8 cellular contexts compared by ENCODE assay signal in genomic region chr18:49561377-49562193, GRCh38. TPM values are rescaled to one million over a fixed set of nuclear protein-coding genes. Genes with fewer than 3 reads are reported as not detected.
DNase-seq lines count a peak whose midpoint lies in the region; ATAC-seq, FAIRE-seq and TF ChIP-seq lines count a peak whose summit lies in the region.

Gene LIPG, plus strand, starts transcription at chr18:49562057. Its CDS starts 252 bp downstream, at chr18:49562309.

- H3K4me1 ChIP-seq in A549 (peaks cover 10% of the 10 kb centered on the region; the same call in 2 of the 3 replicates), NT2/D1 (ENCODE audit: insufficient read depth, insufficient read length) (no peaks in the 10 kb centered on the region), psoas muscle (peaks cover 21% of the 10 kb centered on the region)

- no peaks in the 10 kb centered on the region for H3K9me3 ChIP-seq in A549
- peaks cover 7% of the 10 kb centered on the region; the same call in 1 of the 2 replicates for H3K9me3 ChIP-seq in NT2/D1 (ENCODE audit: insufficient read depth, low read length)
- no peaks in the 10 kb centered on the region for H3K9me3 ChIP-seq in psoas muscle

- H3K9me3 Mint-ChIP-seq in activated naive CD4-positive, alpha-beta T cell treated with anti-CD3 and anti-CD28 coated beads, Interleukin-2, amount 50 U/mL, for 72 hours: no peaks in the 10 kb centered on the region

- H3K4me3 ChIP-seq in A549 (peak within 1 kb of the TSS; percentile 45), NT2/D1 (ENCODE audit: insufficient read length, low read depth) (peak within 1 kb of the TSS; percentile 72), psoas muscle (peak within 1 kb of the TSS; percentile 57)

- no peak for FAIRE-seq in A549 (lab: Jason Lieb, UNC)

- POLR2A ChIA-PET in A549 (lab: Yijun Ruan, JAX): interaction anchor here (1.0 kb wide), 1 partner anchor 297 kb away, joined by 3 read pairs; no protein-coding TSS in a partner anchor

- H3K27ac ChIP-seq in A549: peak within 1 kb of the TSS; percentile 37 to 48; a peak in 4 of 6 replicates
- H3K27ac ChIP-seq in psoas muscle: no peak within 1 kb of the TSS

- TF ChIP-seq EP300 in A549 (IDR thresholded peaks at IDR 0.05): no peak

- ATAC-seq in A549 (peak; percentile 63 to 70), GM18861 (IDR thresholded peaks at IDR 0.05; ENCODE audit: unreplicated experiment) (peak; percentile 79), HG03457 (IDR thresholded peaks at IDR 0.05; ENCODE audit: unreplicated experiment) (peak; percentile 68), left ventricle myocardium superior (peak; percentile 57), psoas muscle (peak; percentile 57 to 77 (median 73)), GM19328 (IDR thresholded peaks at IDR 0.05; ENCODE audit: unreplicated experiment) (no peak)
- peak; percentile 83 to 85 for ATAC-seq in activated naive CD4-positive, alpha-beta T cell treated with anti-CD3 and anti-CD28 coated beads, Interleukin-2, amount 50 U/mL, for 72 hours

- H3K27ac Mint-ChIP-seq in activated naive CD4-positive, alpha-beta T cell treated with anti-CD3 and anti-CD28 coated beads, Interleukin-2, amount 50 U/mL, for 72 hours: peak within 1 kb of the TSS in 1 of 2 donors; percentile 58

- peak; percentile 25 to 36 for DNase-seq in A549 (ENCODE audit: low read depth in 1 of 2, low spot score in 1 of 2)
- DNase-seq in NT2/D1 (ENCODE audit: low read depth, low spot score): no peak
- DNase-seq in activated naive CD4-positive, alpha-beta T cell treated with anti-CD3 and anti-CD28 coated beads, Interleukin-2, amount 50 U/mL, for 72 hours (ENCODE audit: low spot score in 2 of 2): peak; percentile 53 to 55
- DNase-seq in left ventricle myocardium superior: no peak
- DNase-seq in psoas muscle: peak; percentile 25 to 49

- no peak for TF ChIP-seq POLR2A in A549 (IDR thresholded peaks at IDR 0.05; ENCODE audit: low read length)

- peak within 1 kb of the TSS; percentile 95 for H3K4me2 ChIP-seq in A549

- H3K9ac ChIP-seq in NT2/D1 (ENCODE audit: insufficient read length, low read depth): peak within 1 kb of the TSS; percentile 87

- intact Hi-C loops in left ventricle myocardium superior (cut with micrococcal nuclease): no loop called here
- intact Hi-C loops in psoas muscle (cut with DNase I): loop anchor here in 1 of 2 donors (2.0 to 5.0 kb wide), 3 partner anchors 166 to 297 kb away; no protein-coding TSS in a partner anchor

- peaks cover 0 to 19% of the 10 kb centered on the region in 2 donors for H3K36me3 Mint-ChIP-seq in activated naive CD4-positive, alpha-beta T cell treated with anti-CD3 and anti-CD28 coated beads, Interleukin-2, amount 50 U/mL, for 72 hours

- TF ChIP-seq CTCF in A549 (IDR thresholded peaks at IDR 0.05) (no peak), psoas muscle (IDR thresholded peaks at IDR 0.05) (no peak)

- peaks cover 5% of the 10 kb centered on the region for H3K36me3 ChIP-seq in NT2/D1 (ENCODE audit: insufficient read depth, insufficient read length, low read length)
- H3K36me3 ChIP-seq in psoas muscle (ENCODE audit: insufficient read depth in 1 of 2, low read depth in 1 of 2): no peaks in the 10 kb centered on the region

- WGBS in A549 (ENCODE audit: missing lambda C conversion rate): 49% methylated on average over 25 of the region's 59 CpGs
- WGBS in psoas muscle, 3 donors: 0 to 1% (median 1%) methylated on average over 54 to 59 of the region's 59 CpGs

- TF ChIP-seq RAD21 in A549 (conservative IDR thresholded peaks at IDR 0.05 in 1 of 2, IDR thresholded peaks at IDR 0.05 in 1 of 2): no peak

- CTCF ChIA-PET in A549 (lab: Yijun Ruan, JAX): interaction anchor here (0.9 to 5.0 kb wide), 4 partner anchors 17 to 300 kb away, joined by 3 to 47 read pairs (median 29); no protein-coding TSS in a partner anchor

- H3K27me3 ChIP-seq in NT2/D1 (ENCODE audit: insufficient read depth, insufficient read length) (peaks cover 40% of the 10 kb centered on the region), psoas muscle (ENCODE audit: insufficient read depth in 3 of 3, low read length in 2 of 3) (peaks cover 0 to 56% (median 4%) of the 10 kb centered on the region in 3 donors)

TF ChIP-seq in A549, 52 proteins besides CTCF, POLR2A, EP300 and RAD21:
- TF ChIP-seq MAZ (IDR thresholded peaks at IDR 0.05; ENCODE audit: borderline replicate concordance, low read depth, low read length) (no peak), TFCP2L1 (CRISPR knock-in tag; IDR thresholded peaks at IDR 0.05) (no peak), PHF8 (IDR thresholded peaks at IDR 0.05; ENCODE audit: borderline replicate concordance, low read depth) (no peak), SREBF2 (IDR thresholded peaks at IDR 0.05) (no peak), ELK1 (IDR thresholded peaks at IDR 0.05; ENCODE audit: low read depth, low read length) (no peak), REST (IDR thresholded peaks at IDR 0.05) (no peak), E2F6 (IDR thresholded peaks at IDR 0.05; ENCODE audit: borderline replicate concordance, low read depth) (no peak), ZC3H11A (IDR thresholded peaks at IDR 0.05) (no peak), BHLHE40 (IDR thresholded peaks at IDR 0.05; ENCODE audit: low read depth, low read length) (no peak), CEBPB (IDR thresholded peaks at IDR 0.05) (no peak), HMGXB4 (CRISPR knock-in tag; IDR thresholded peaks at IDR 0.05; ENCODE audit: borderline replicate concordance) (no peak)

RNA-seq across cellular contexts. Expression of gene LIPG, which starts in this region (rescaled TPM):
- polyA plus RNA-seq in A549 (2011; rRNA removed) (0.61 and 0.65 TPM in 2 replicates), A549 (2017; fragmentation: RNase III; extraction: RNeasy Plus Mini Kit Qiagen cat#74134 plus additional on column Dnase treatment) (0.31 to 0.36 TPM (median 0.33 TPM) in 3 replicates), psoas muscle (1 to 10 TPM in 2 of 3 donors, under 1 TPM in 1; 0.62 to 6.0 (median 1.2) TPM)
- polyA plus RNA-seq in A549 (2012; cell fraction: cytosol; rRNA removed): 0.01 and 0.08 TPM in 2 replicates
- 0.11 and 0.35 TPM in 2 replicates for polyA plus RNA-seq in A549 (2012; cell fraction: nucleus; rRNA removed)
- polyA minus RNA-seq in A549 (2011; rRNA and poly(A)+ RNA removed): 2.3 and 3.6 TPM in 2 replicates
- under 1 TPM; 0.11 to 0.60 TPM for total RNA-seq in activated naive CD4-positive, alpha-beta T cell treated with anti-CD3 and anti-CD28 coated beads, Interleukin-2, amount 50 U/mL, for 72 hours
- total RNA-seq in left ventricle myocardium superior (not detected), psoas muscle (10 to 100 TPM in 1 of 4 donors, 1 to 10 TPM in 2, under 1 TPM in 1; 0.95 to 19.1 (median 3.2) TPM)

Comparison
In these comparisons a context has a peak if more than half of its experiments do, and no peak if none do; other contexts are left out.
1. Peak in DNase-seq and ATAC-seq in activated naive CD4-positive, alpha-beta T cell treated with anti-CD3 and anti-CD28 coated beads, Interleukin-2, amount 50 U/mL, for 72 hours; RNA of the gene not detected or under 1 TPM.
2. Peak in ATAC-seq in left ventricle myocardium superior; RNA of the gene not detected or under 1 TPM.
3. DNase-seq: peak in A549 (2 of 2) and psoas muscle (2 of 2); none in NT2/D1 (single experiment) and left ventricle myocardium superior (single experiment).
4. Peak in every context shown above with its lines, with median percentiles within 50 percentile points of each other: H3K4me3 ChIP-seq.